Comparison of ENCODE assay signal across 15 cellular contexts in genomic region chr3:123872621-123873020, GRCh38. TPM values are rescaled to one million over a fixed set of nuclear protein-coding genes. Genes with fewer than 3 reads are reported as not detected.
"Had no signal": no experiment of that assay in that cellular context is flagged by ENCODE, and none has a peak within 500 bp of the region (broad histone marks: within the 10 kb centered on the region; RNA-seq: fewer than 3 reads in every experiment).

No MANE protein-coding gene starts in this region.

- H3K36me3 Mint-ChIP-seq: naive thymus-derived CD8-positive, alpha-beta T cell had no signal

- H3K9me3 ChIP-seq: colonic mucosa, heart right ventricle, mucosa of descending colon, right atrium auricular region, sigmoid colon had no signal

- H3K4me3 ChIP-seq: colonic mucosa, heart right ventricle, mucosa of descending colon, right atrium auricular region, sigmoid colon, skin epidermis had no signal

- H3K4me1 Mint-ChIP-seq: naive thymus-derived CD8-positive, alpha-beta T cell had no signal

- H3K27ac Mint-ChIP-seq: endodermal cell; naive thymus-derived CD8-positive, alpha-beta T cell had no signal

- H3K4me3 Mint-ChIP-seq: endodermal cell; naive thymus-derived CD8-positive, alpha-beta T cell had no signal

- H3K27ac ChIP-seq: colonic mucosa, heart right ventricle, right atrium auricular region, sigmoid colon, skin epidermis had no signal

- H3K36me3 ChIP-seq: colonic mucosa, heart right ventricle, right atrium auricular region, sigmoid colon had no signal

- DNase-seq: colonic mucosa; endodermal cell; heart right ventricle; hypothalamus; left cardiac atrium; mucosa of descending colon; naive thymus-derived CD8-positive, alpha-beta T cell; posterior cingulate gyrus; sigmoid colon; stimulated activated naive CD4-positive, alpha-beta T cell treated with Interleukin-2 at 50 U/mL for 16 hours; trophoblast cell had no signal

- H3K27me3 ChIP-seq: colonic mucosa, heart right ventricle, right atrium auricular region, sigmoid colon had no signal

- H3K4me1 ChIP-seq: colonic mucosa, heart right ventricle, right atrium auricular region, sigmoid colon had no signal

- FAIRE-seq: frontal cortex, islet of Langerhans had no signal

RNA-seq across cellular contexts. Expression of gene MYLK, which starts 11.5 kb away (rescaled TPM):
- total RNA-seq: naive thymus-derived CD8-positive, alpha-beta T cell had no signal
